ENCODE assay signal across 8 cellular contexts in the genomic region with DNA sequence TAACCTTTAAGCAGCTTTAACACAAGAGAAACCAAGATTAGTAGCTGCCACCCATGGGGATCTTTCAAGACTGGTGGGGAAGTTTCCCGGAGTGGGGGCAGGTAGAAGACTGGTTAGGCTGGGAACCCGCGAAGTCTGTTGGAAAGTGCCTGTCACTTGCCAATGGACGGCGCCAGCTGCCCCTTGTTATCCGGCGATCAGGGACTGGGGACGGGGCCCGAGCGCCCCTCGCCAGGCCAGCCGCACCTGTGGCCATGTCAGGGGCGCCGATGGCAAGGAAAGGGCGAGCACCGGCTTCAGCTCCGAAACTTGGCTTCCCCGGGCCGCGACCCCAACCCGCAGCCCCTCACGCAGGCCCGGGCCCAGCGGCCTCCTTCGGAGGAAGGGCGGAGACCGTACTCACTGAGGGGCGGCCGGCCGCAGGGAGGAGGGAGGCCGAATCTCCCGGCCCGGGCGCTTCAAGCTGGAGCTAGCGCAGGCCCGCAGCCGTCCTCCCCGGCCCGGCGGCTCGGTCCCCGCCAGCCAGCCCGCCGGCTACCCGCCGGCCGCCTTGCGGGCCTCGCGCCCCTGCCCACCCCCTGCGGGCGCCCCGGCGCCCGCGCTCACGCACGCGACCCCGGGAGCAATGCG. TPM values are rescaled to one million over a fixed set of nuclear protein-coding genes. Genes with fewer than 3 reads are reported as not detected.
DNase-seq lines count a peak whose midpoint lies in the region; ATAC-seq and TF ChIP-seq lines count a peak whose summit lies in the region.

No MANE protein-coding gene starts in this region.

- TF ChIP-seq POLR2A in esophagus squamous epithelium (IDR thresholded peaks at IDR 0.05): no peak

- H3K9me3 Mint-ChIP-seq in naive B cell: no peaks in the 10 kb centered on the region
- no peaks in the 10 kb centered on the region for H3K9me3 Mint-ChIP-seq in type B pancreatic cell

- H3K27me3 Mint-ChIP-seq in naive B cell (no peaks in the 10 kb centered on the region), type B pancreatic cell (no peaks in the 10 kb centered on the region)

- WGBS in esophagus squamous epithelium, 2 donors: 0% methylated on average over 3 to 10 of the region's 61 CpGs

- H3K9me3 ChIP-seq in esophagus squamous epithelium: no peaks in the 10 kb centered on the region

- H3K4me1 ChIP-seq in esophagus squamous epithelium: peaks cover 13 to 57% (median 15%) of the 10 kb centered on the region in 3 donors

- peaks cover 0 to 36% (median 0%) of the 10 kb centered on the region in 3 donors for H3K36me3 ChIP-seq in esophagus squamous epithelium

- no peaks in the 10 kb centered on the region for H3K27me3 ChIP-seq in esophagus squamous epithelium

- peak overlapping the region; percentile 71 to 91 (median 86) for H3K4me3 ChIP-seq in esophagus squamous epithelium

- H3K4me3 Mint-ChIP-seq in naive B cell: peak overlapping the region; percentile 82 to 94 (median 90)
- H3K4me3 Mint-ChIP-seq in type B pancreatic cell: peak overlapping the region; percentile 88

- peaks cover 16 to 34% (median 22%) of the 10 kb centered on the region in 3 donors for H3K4me1 Mint-ChIP-seq in naive B cell
- peaks cover 21% of the 10 kb centered on the region for H3K4me1 Mint-ChIP-seq in type B pancreatic cell (ENCODE audit: unreplicated experiment)

- peak; percentile 4 for ATAC-seq in GM21423 (IDR thresholded peaks at IDR 0.05; ENCODE audit: unreplicated experiment)
- peak in 1 of 2 donors; percentile 6 for ATAC-seq in naive B cell (ENCODE audit: low read depth in 2 of 2)
- ATAC-seq in GM21529 (IDR thresholded peaks at IDR 0.05; ENCODE audit: unreplicated experiment): no peak

- DNase-seq in Caki2 (ENCODE audit: low read depth) (peak; percentile 49), Kasumi-1 (lab: John Stamatoyannopoulos, UW) (peak; percentile 6 to 28), esophagus squamous epithelium (lab: John Stamatoyannopoulos, UW) (no peak), naive B cell (peak; percentile 34), type B pancreatic cell (ENCODE audit: extremely low spot score, unreplicated experiment) (peak; percentile 77)
- DNase-seq in activated CD8-positive, alpha-beta memory T cell treated with anti-CD3 and anti-CD28 coated beads, Interleukin-2, amount 50 U/mL, for 48 hours: peak; percentile 63

- H3K36me3 Mint-ChIP-seq in naive B cell: peaks cover 0 to 2% of the 10 kb centered on the region in 2 donors
- H3K36me3 Mint-ChIP-seq in type B pancreatic cell: peaks cover 8% of the 10 kb centered on the region

- TF ChIP-seq CTCF in esophagus squamous epithelium (IDR thresholded peaks at IDR 0.05) (no peak), type B pancreatic cell (conservative IDR thresholded peaks at IDR 0.05) (no peak)

- peak overlapping the region; percentile 80 to 96 (median 94) for H3K27ac Mint-ChIP-seq in naive B cell
- H3K27ac Mint-ChIP-seq in type B pancreatic cell: peak overlapping the region; percentile 83

- intact Hi-C loops in esophagus squamous epithelium (cut with DNase I): no loop called here

- H3K27ac ChIP-seq in esophagus squamous epithelium: peak overlapping the region; percentile 91 to 97 (median 92)

- in situ Hi-C loops in Caki2 (cut with HindIII; ENCODE audit: low pct_unique_long_range_greater_than_20kb, low sequenced_read_pairs): no loop called here

RNA-seq across cellular contexts. Expression of gene EIF4ENIF1, which starts 0.5 kb away (rescaled TPM):
- total RNA-seq in Caki2 (2014; rRNA removed; shearing (Covaris generic); ENCODE audit: low replicate concordance): 12.1 and 15.9 TPM in 2 replicates
- total RNA-seq in esophagus squamous epithelium (10 to 100 TPM in 3 of 4 donors, 1 to 10 TPM in 1; 8.3 to 14.3 (median 11.2) TPM), type B pancreatic cell (ENCODE audit: low replicate concordance) (38.8 and 42.6 TPM in 2 replicates)
- polyA plus RNA-seq in naive B cell (ENCODE audit: low read depth in 6 of 6): 10 to 100 TPM in 4 of 6 donors, 1 to 10 TPM in 2; 5.8 to 17.3 (median 12.2) TPM

RNA-seq across cellular contexts. Expression of gene SFI1, which starts 7.2 kb away (rescaled TPM):
- 37.4 and 52.4 TPM in 2 replicates for total RNA-seq in Caki2 (2014; rRNA removed; shearing (Covaris generic); ENCODE audit: low replicate concordance)
- total RNA-seq in esophagus squamous epithelium (10 to 100 TPM; 11.0 to 20.0 (median 16.4) TPM), type B pancreatic cell (ENCODE audit: low replicate concordance) (28.7 and 50.3 TPM in 2 replicates)
- polyA plus RNA-seq in naive B cell (ENCODE audit: low read depth in 6 of 6): 10 to 100 TPM in 2 of 6 donors, 1 to 10 TPM in 4; 3.3 to 21.1 (median 8.7) TPM
